Comparison of ENCODE assay signal across 20 cellular contexts in genomic region chr5:113480243-113480642, GRCh38. TPM values are rescaled to one million over a fixed set of nuclear protein-coding genes. Genes with fewer than 3 reads are reported as not detected.
"Had no signal": no experiment of that assay in that cellular context is flagged by ENCODE, and none has a peak within 500 bp of the region (broad histone marks: within the 10 kb centered on the region; RNA-seq: fewer than 3 reads in every experiment).

No MANE protein-coding gene starts in this region.

- H3K27ac Mint-ChIP-seq: immature natural killer cell; naive thymus-derived CD8-positive, alpha-beta T cell; stimulated activated naive B cell treated with anti-CD40 and anti-IgM and Interleukin-4, amounts not matched to agents 10 μg/mL and 1 μg/mL and 100 μg/mL, for 72 hours; stimulated activated naive CD8-positive, alpha-beta T cell treated with anti-CD3 and anti-CD28 coated beads, Interleukin-15, amount 100 ng/mL, for 72 hours had no signal

- DNase-seq: colonic mucosa; dermis blood vessel endothelial cell; immature natural killer cell; kidney glomerular epithelial cell; mucosa of descending colon; naive thymus-derived CD8-positive, alpha-beta T cell; psoas muscle; retina; stimulated activated CD4-positive, alpha-beta T cell treated with anti-CD3 and anti-CD28 coated beads, Interleukin-2, amount 100 ng/mL, for 24 hours; stimulated activated CD4-positive, alpha-beta T cell treated with anti-CD3 and anti-CD28 coated beads, Interleukin-4, amount 100 ng/mL, for 4 hours; stimulated activated naive B cell treated with anti-CD40 and anti-IgM and Interleukin-4, amounts not matched to agents 10 μg/mL and 1 μg/mL and 100 μg/mL, for 72 hours; stimulated activated naive CD8-positive, alpha-beta T cell treated with anti-CD3 and anti-CD28 coated beads, Interleukin-15, amount 100 ng/mL, for 72 hours; testis; upper lobe of right lung had no signal

- H3K36me3 Mint-ChIP-seq: immature natural killer cell; naive thymus-derived CD8-positive, alpha-beta T cell; stimulated activated naive B cell treated with anti-CD40 and anti-IgM and Interleukin-4, amounts not matched to agents 10 μg/mL and 1 μg/mL and 100 μg/mL, for 72 hours had no signal

- H3K4me3 Mint-ChIP-seq: immature natural killer cell; naive thymus-derived CD8-positive, alpha-beta T cell; stimulated activated naive B cell treated with anti-CD40 and anti-IgM and Interleukin-4, amounts not matched to agents 10 μg/mL and 1 μg/mL and 100 μg/mL, for 72 hours; stimulated activated naive CD8-positive, alpha-beta T cell treated with anti-CD3 and anti-CD28 coated beads, Interleukin-15, amount 100 ng/mL, for 72 hours had no signal

- H3K9me3 Mint-ChIP-seq: stimulated activated naive B cell treated with anti-CD40 and anti-IgM and Interleukin-4, amounts not matched to agents 10 μg/mL and 1 μg/mL and 100 μg/mL, for 72 hours; stimulated activated naive CD8-positive, alpha-beta T cell treated with anti-CD3 and anti-CD28 coated beads, Interleukin-15, amount 100 ng/mL, for 72 hours had no signal

- H3K4me1 Mint-ChIP-seq: immature natural killer cell; naive thymus-derived CD8-positive, alpha-beta T cell; stimulated activated naive B cell treated with anti-CD40 and anti-IgM and Interleukin-4, amounts not matched to agents 10 μg/mL and 1 μg/mL and 100 μg/mL, for 72 hours; stimulated activated naive CD8-positive, alpha-beta T cell treated with anti-CD3 and anti-CD28 coated beads, Interleukin-15, amount 100 ng/mL, for 72 hours had no signal

- H3K4me3 ChIP-seq: colonic mucosa, mucosa of descending colon, psoas muscle, skin epidermis, testis, tibial nerve, upper lobe of right lung had no signal

RNA-seq across cellular contexts. Expression of gene TSSK1B, which starts 45.5 kb away (rescaled TPM):
- total RNA-seq: colonic mucosa; dermis blood vessel endothelial cell; liver; lung microvascular endothelial cell; mesenteric fat pad; naive thymus-derived CD8-positive, alpha-beta T cell; psoas muscle; subcutaneous adipose tissue; upper lobe of right lung had no signal
